In the genomic region with DNA sequence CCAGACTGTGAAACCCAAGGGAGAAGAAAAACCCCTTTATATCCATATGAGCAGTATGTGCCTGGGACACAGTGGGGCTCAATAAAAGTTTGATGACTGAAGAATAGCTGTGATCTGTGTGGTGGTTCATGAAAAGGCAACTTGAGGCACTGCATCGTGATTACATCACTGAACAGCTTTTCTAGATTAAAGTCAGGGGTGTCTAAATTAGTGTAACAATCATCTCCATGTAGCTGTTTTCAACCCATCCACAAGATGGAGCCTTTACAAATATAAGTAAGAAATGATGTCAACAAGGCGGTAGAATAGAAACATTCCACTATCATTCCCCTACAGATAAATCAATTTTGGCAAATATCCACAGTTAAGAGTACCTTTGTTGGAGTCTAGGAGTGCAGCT, we compare ENCODE assay signal across 14 cellular contexts. TPM values are rescaled to one million over a fixed set of nuclear protein-coding genes. Genes with fewer than 3 reads are reported as not detected.
A peak's percentile ranks its signal among the peaks of the same experiment; 100 is the strongest.
DNase-seq lines count a peak whose midpoint lies in the region; ATAC-seq and TF ChIP-seq lines count a peak whose summit lies in the region.
"Had no signal": no experiment of that assay in that cellular context is flagged by ENCODE, and none has a peak within 500 bp of the region (broad histone marks: within the 10 kb centered on the region; RNA-seq: fewer than 3 reads in every experiment).

No MANE protein-coding gene starts in this region.

- H3K4me3 Mint-ChIP-seq in activated T-cell treated with anti-CD3 and anti-CD28 coated beads, Interleukin-2, amount 50 U/mL, for 72 hours, result no peak overlapping the region
- no peak overlapping the region for H3K4me3 Mint-ChIP-seq in activated T-cell treated with anti-CD3 and anti-CD28 coated beads, Interleukin-2, amount 50 U/mL, for 24 hours
- H3K4me3 Mint-ChIP-seq in type B pancreatic cell, result no peak overlapping the region
- H3K4me3 Mint-ChIP-seq: stimulated activated naive CD8-positive, alpha-beta T cell treated with anti-CD3 and anti-CD28 coated beads, Interleukin-15, Interleukin-2, amounts not matched to agents 100 ng/mL and 50 ng/mL, for 24 hours had no signal

- peaks cover 7 to 8% of the 10 kb centered on the region in 2 donors for H3K9me3 Mint-ChIP-seq in activated T-cell treated with anti-CD3 and anti-CD28 coated beads, Interleukin-2, amount 50 U/mL, for 72 hours
- peaks cover 13% of the 10 kb centered on the region for H3K9me3 Mint-ChIP-seq in activated T-cell treated with anti-CD3 and anti-CD28 coated beads, Interleukin-2, amount 50 U/mL, for 24 hours
- no peaks in the 10 kb centered on the region for H3K9me3 Mint-ChIP-seq in type B pancreatic cell

- TF ChIP-seq CTCF in cardiac fibroblast (IDR thresholded peaks at IDR 0.05; ENCODE audit: low read depth, low read length) (peak; percentile 16), type B pancreatic cell (conservative IDR thresholded peaks at IDR 0.05) (peak; percentile 18), uterus (IDR thresholded peaks at IDR 0.05) (no peak)

- no peaks in the 10 kb centered on the region for H3K9me3 ChIP-seq in uterus

- H3K27ac Mint-ChIP-seq in activated T-cell treated with anti-CD3 and anti-CD28 coated beads, Interleukin-2, amount 50 U/mL, for 72 hours, result no peak overlapping the region
- H3K27ac Mint-ChIP-seq in activated T-cell treated with anti-CD3 and anti-CD28 coated beads, Interleukin-2, amount 50 U/mL, for 24 hours, result no peak overlapping the region
- no peak overlapping the region for H3K27ac Mint-ChIP-seq in type B pancreatic cell
- H3K27ac Mint-ChIP-seq: stimulated activated naive CD8-positive, alpha-beta T cell treated with anti-CD3 and anti-CD28 coated beads, Interleukin-15, Interleukin-2, amounts not matched to agents 100 ng/mL and 50 ng/mL, for 24 hours had no signal

- peak; percentile 37 to 69 for ATAC-seq in activated T-cell treated with anti-CD3 and anti-CD28 coated beads, Interleukin-2, amount 50 U/mL, for 72 hours (replicated peaks in 1 of 2)
- ATAC-seq: activated CD4-positive, CD25-positive, alpha-beta regulatory T cell treated with anti-CD3 and anti-CD28 coated beads, Interleukin-2, amount 50 U/mL, for 24 hours had no signal

- TF ChIP-seq POLR2A in uterus (IDR thresholded peaks at IDR 0.05), result no peak

- no peak for DNase-seq in activated T-cell treated with anti-CD3 and anti-CD28 coated beads, Interleukin-2, amount 50 U/mL, for 72 hours
- DNase-seq in activated T-cell treated with anti-CD3 and anti-CD28 coated beads, Interleukin-2, amount 50 U/mL, for 24 hours, result no peak
- DNase-seq in Kasumi-1 (lab: John Stamatoyannopoulos, UW), result peak; percentile 40 to 42
- DNase-seq in cardiac fibroblast (ENCODE audit: low read depth in 2 of 2), result peak; percentile 17 to 25
- DNase-seq in type B pancreatic cell (ENCODE audit: extremely low spot score, unreplicated experiment), result no peak
- no peak for DNase-seq in GM19240 (ENCODE audit: insufficient read length, low spot score)
- DNase-seq in uterus, result no peak
- DNase-seq in medulla oblongata (ENCODE audit: extremely low spot score), result no peak
- DNase-seq: amniotic stem cell; C1 segment of cervical spinal cord; glutamatergic neuron; stimulated activated CD4-positive, alpha-beta T cell treated with anti-CD3 and anti-CD28 coated beads, Interleukin-12 subunit alpha, Interleukin-12 subunit beta, amount 100 ng/mL, for 4 hours had no signal

- no peaks in the 10 kb centered on the region for H3K4me1 ChIP-seq in uterus

- H3K36me3 ChIP-seq in uterus, result no peaks in the 10 kb centered on the region

- H3K4me3 ChIP-seq in cardiac fibroblast (replicated peaks in 1 of 2; ENCODE audit: low read depth in 2 of 2, low read length in 2 of 2) (no peak overlapping the region), uterus (no peak overlapping the region)

- H3K27me3 Mint-ChIP-seq in activated T-cell treated with anti-CD3 and anti-CD28 coated beads, Interleukin-2, amount 50 U/mL, for 72 hours (ENCODE audit: low read depth), result peaks cover 21% of the 10 kb centered on the region
- peaks cover 57% of the 10 kb centered on the region for H3K27me3 Mint-ChIP-seq in activated T-cell treated with anti-CD3 and anti-CD28 coated beads, Interleukin-2, amount 50 U/mL, for 24 hours
- peaks cover 2% of the 10 kb centered on the region for H3K27me3 Mint-ChIP-seq in type B pancreatic cell

- intact Hi-C loops in uterus (cut with DNase I; ENCODE audit: low total_unique reads), result no loop called here

- no peak overlapping the region for H3K27ac ChIP-seq in uterus

- peaks cover 8% of the 10 kb centered on the region for H3K4me1 Mint-ChIP-seq in activated T-cell treated with anti-CD3 and anti-CD28 coated beads, Interleukin-2, amount 50 U/mL, for 72 hours (ENCODE audit: low read depth)
- peaks cover 6% of the 10 kb centered on the region for H3K4me1 Mint-ChIP-seq in activated T-cell treated with anti-CD3 and anti-CD28 coated beads, Interleukin-2, amount 50 U/mL, for 24 hours (ENCODE audit: low read depth)
- H3K4me1 Mint-ChIP-seq in type B pancreatic cell (ENCODE audit: unreplicated experiment), result no peaks in the 10 kb centered on the region

- peaks cover 6 to 7% of the 10 kb centered on the region in 2 donors for H3K36me3 Mint-ChIP-seq in activated T-cell treated with anti-CD3 and anti-CD28 coated beads, Interleukin-2, amount 50 U/mL, for 72 hours (ENCODE audit: insufficient read depth in 2 of 2)
- no peaks in the 10 kb centered on the region for H3K36me3 Mint-ChIP-seq in activated T-cell treated with anti-CD3 and anti-CD28 coated beads, Interleukin-2, amount 50 U/mL, for 24 hours (ENCODE audit: low read depth)
- H3K36me3 Mint-ChIP-seq in type B pancreatic cell, result peaks cover 7% of the 10 kb centered on the region

- no peaks in the 10 kb centered on the region for H3K27me3 ChIP-seq in uterus

RNA-seq across cellular contexts. Expression of a gene that starts 55.5 kb away (rescaled TPM):
- total RNA-seq in activated T-cell treated with anti-CD3 and anti-CD28 coated beads, Interleukin-2, amount 50 U/mL, for 72 hours, result 10 to 100 TPM; 42.9 to 51.0 TPM
- total RNA-seq in type B pancreatic cell (ENCODE audit: low replicate concordance) (75.1 and 102 TPM in 2 replicates), uterus (100 to 1,000 TPM in 2 of 4 donors, 10 to 100 TPM in 2; 32.9 to 109 (median 77.3) TPM)

Comparison
In these comparisons a context has a peak if more than half of its experiments do, and no peak if none do; other contexts are left out.
1. DNase-seq: peak in Kasumi-1 (2 of 2) and cardiac fibroblast (2 of 2); none in activated T-cell treated with anti-CD3 and anti-CD28 coated beads, Interleukin-2, amount 50 U/mL, for 72 hours (0 of 2), activated T-cell treated with anti-CD3 and anti-CD28 coated beads, Interleukin-2, amount 50 U/mL, for 24 hours (single experiment), type B pancreatic cell (single experiment), GM19240 (single experiment), uterus (0 of 2) and medulla oblongata (single experiment).
2. CTCF ChIP-seq: peak in cardiac fibroblast (single experiment) and type B pancreatic cell (single experiment); none in uterus (0 of 4).